Comparison of ENCODE assay signal across 8 cellular contexts in genomic region chr16:29266612-29267011, GRCh38.
A peak's percentile ranks its signal among the peaks of the same experiment; 100 is the strongest.
DNase-seq lines count a peak whose midpoint lies in the region; ATAC-seq, FAIRE-seq and TF ChIP-seq lines count a peak whose summit lies in the region.
"Not testable (repeated sequence)": the region's sequence is repeated elsewhere in the genome, so short reads cannot be mapped to it uniquely, and the experiment has no call there.

No MANE protein-coding gene starts in this region.

- not testable (repeated sequence) for H3K9me3 Mint-ChIP-seq in CD14-positive monocyte; activated naive CD4-positive, alpha-beta T cell treated with anti-CD3 and anti-CD28 coated beads, Interleukin-2, amount 50 U/mL, for 72 hours

- not testable (repeated sequence) for H3F3A ChIP-seq in PC-3 (ENCODE audit: low read length, unreplicated experiment)

- not testable (repeated sequence) for H3K9me3 ChIP-seq in PC-3 (ENCODE audit: low read length); uterus

- H3K4me1 ChIP-seq in PC-3 (ENCODE audit: insufficient read depth, low read length) (peaks cover 42% of the 10 kb centered on the region), uterus (peaks cover 3 to 16% of the 10 kb centered on the region in 2 donors)

- BruUV-seq in PC-3 (replicated peaks; lab: Mats Ljungman, UMichigan), result not testable (repeated sequence)

- H3K9me2 ChIP-seq in PC-3 (replicated peaks; ENCODE audit: low read length), result not testable (repeated sequence)

- peaks cover 15 to 18% of the 10 kb centered on the region in 2 donors for H3K36me3 Mint-ChIP-seq in CD14-positive monocyte
- H3K36me3 Mint-ChIP-seq in activated naive CD4-positive, alpha-beta T cell treated with anti-CD3 and anti-CD28 coated beads, Interleukin-2, amount 50 U/mL, for 72 hours, result not testable (repeated sequence)

- not testable (repeated sequence) for H3K27me3 Mint-ChIP-seq in CD14-positive monocyte (ENCODE audit: low read depth in 3 of 3)

- peak overlapping the region in 6 of 7 donors; percentile 68 to 81 (median 76) for H3K27ac Mint-ChIP-seq in CD14-positive monocyte
- H3K27ac Mint-ChIP-seq in activated naive CD4-positive, alpha-beta T cell treated with anti-CD3 and anti-CD28 coated beads, Interleukin-2, amount 50 U/mL, for 72 hours, result peak overlapping the region in 1 of 2 donors; percentile 29

- H3K4me1 Mint-ChIP-seq in CD14-positive monocyte, result peaks cover 26% of the 10 kb centered on the region

- not testable (repeated sequence) for DNase-seq in CD14-positive monocyte (ENCODE audit: low spot score); activated naive CD4-positive, alpha-beta T cell treated with anti-CD3 and anti-CD28 coated beads, Interleukin-2, amount 50 U/mL, for 72 hours (ENCODE audit: low spot score in 2 of 2); left ventricle myocardium superior
- peak; percentile 10 for DNase-seq in H54 (ENCODE audit: insufficient read length, low spot score)
- DNase-seq in PC-3, result peak; percentile 63
- peak; percentile 70 for DNase-seq in coronary artery (ENCODE audit: low spot score)
- peak; percentile 63 for DNase-seq in non-pigmented ciliary epithelial cell (ENCODE audit: low read depth)
- DNase-seq in uterus, result peak in 1 of 2 donors; percentile 68

- not testable (repeated sequence) for H2AFZ ChIP-seq in PC-3 (ENCODE audit: low read length)

- CTCF ChIA-PET in PC-3 (lab: Charles Lee), result not testable (repeated sequence)

- not testable (repeated sequence) for H3K79me2 ChIP-seq in PC-3 (ENCODE audit: low read length)

- not testable (repeated sequence) for H4K20me1 ChIP-seq in PC-3 (ENCODE audit: low read length)

- intact Hi-C loops in CD14-positive monocyte (cut with micrococcal nuclease); PC-3 (cut with micrococcal nuclease); left ventricle myocardium superior (cut with micrococcal nuclease); uterus (cut with DNase I; ENCODE audit: low total_unique reads): not testable (repeated sequence)

- POLR2A ChIA-PET in PC-3 (lab: Charles Lee; ENCODE audit: unreplicated experiment), result not testable (repeated sequence)

- not testable (repeated sequence) for H3K4me3 Mint-ChIP-seq in CD14-positive monocyte

- H3K36me3 ChIP-seq in PC-3 (ENCODE audit: low read depth, low read length); uterus: not testable (repeated sequence)

- not testable (repeated sequence) for TF ChIP-seq CTCF in CD14-positive monocyte (IDR thresholded peaks at IDR 0.05); PC-3 (conservative IDR thresholded peaks at IDR 0.05; ENCODE audit: low read depth, low read length); coronary artery (IDR thresholded peaks at IDR 0.05); uterus (IDR thresholded peaks at IDR 0.05)

- not testable (repeated sequence) for TF ChIP-seq POLR2A in H54 (IDR thresholded peaks at IDR 0.05; ENCODE audit: low read depth, low read length); uterus (IDR thresholded peaks at IDR 0.05)

- H3K4me2 ChIP-seq in PC-3 (ENCODE audit: low read length), result not testable (repeated sequence)

- H3K4me3 ChIP-seq in PC-3 (ENCODE audit: low read length); coronary artery; uterus: not testable (repeated sequence)

- ATAC-seq in PC-3 (peak; percentile 25), left ventricle myocardium superior (peak; percentile 12)
- peak; percentile 47 to 66 for ATAC-seq in activated naive CD4-positive, alpha-beta T cell treated with anti-CD3 and anti-CD28 coated beads, Interleukin-2, amount 50 U/mL, for 72 hours

- FAIRE-seq in H54 (lab: Jason Lieb, UNC), result not testable (repeated sequence)

- peak overlapping the region; percentile 82 for H3K9ac ChIP-seq in PC-3 (ENCODE audit: low read length)

- H3K27ac ChIP-seq in PC-3 (ENCODE audit: low read length) (peak overlapping the region; percentile 92), coronary artery (peak overlapping the region in 1 of 2 donors; percentile 37), uterus (peak overlapping the region; percentile 74 to 85)

- not testable (repeated sequence) for H3K27me3 ChIP-seq in PC-3 (ENCODE audit: low read length); uterus
